ENCODE assay signal across 2 cellular contexts in genomic region chr6:162612613-162613012, GRCh38.
TF ChIP-seq lines count a peak whose summit lies in the region.

No MANE protein-coding gene starts in this region.

TF ChIP-seq in SK-N-SH, 30 proteins besides CTCF, POLR2A, EP300 and RAD21 (continued from another document):
- TF ChIP-seq REST (IDR thresholded peaks at IDR 0.05; ENCODE audit: low read depth, low read length), result no peak

TF ChIP-seq in SK-N-SH treated with all-trans-retinoic acid at 6 μM for 48 hours, 23 proteins besides CTCF, POLR2A, EP300 and RAD21 (continued from another document):
- TF ChIP-seq CREB5 (CRISPR knock-in tag; IDR thresholded peaks at IDR 0.05; ENCODE audit: low read depth), result no peak
